8 cellular contexts compared by ENCODE assay signal in the genomic region with DNA sequence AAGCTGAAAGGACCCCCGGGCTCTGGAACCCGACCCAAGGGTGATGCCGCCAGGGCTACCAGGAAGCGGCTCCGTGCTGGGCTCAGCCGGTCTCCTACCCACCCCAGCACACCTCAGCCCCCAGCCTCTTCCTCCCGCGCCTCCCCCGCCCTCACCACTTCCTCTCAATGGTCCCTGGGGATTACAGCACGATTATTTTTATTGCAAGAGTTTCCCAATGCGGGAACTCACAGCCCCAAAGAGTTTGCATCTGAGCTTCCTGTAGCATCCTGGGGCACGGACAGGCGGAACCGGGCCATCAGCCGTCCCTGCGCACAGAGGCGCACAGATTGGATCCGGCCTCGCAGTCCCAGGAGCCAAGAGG. TPM values are rescaled to one million over a fixed set of nuclear protein-coding genes. Genes with fewer than 3 reads are reported as not detected.
DNase-seq lines count a peak whose midpoint lies in the region; TF ChIP-seq lines count a peak whose summit lies in the region.

No MANE protein-coding gene starts in this region.

- peak overlapping the region; percentile 48 to 63 (median 51) for H3K4me3 ChIP-seq in stomach

- H3K27ac ChIP-seq in stomach: peak overlapping the region in 4 of 5 donors; percentile 37 to 70 (median 52)

- WGBS in stomach, 5 donors: 3 to 7% (median 5%) methylated on average over 14 to 19 of the region's 19 CpGs

- H3K4me3 Mint-ChIP-seq in activated CD4-positive, alpha-beta T cell treated with anti-CD3 and anti-CD28 coated beads, Interleukin-2, amount 10 ng/mL, durations not matched to agents 7 days and 5 days: peak overlapping the region; percentile 79

- H3K27ac Mint-ChIP-seq in activated CD4-positive, alpha-beta T cell treated with anti-CD3 and anti-CD28 coated beads, Interleukin-2, amount 10 ng/mL, durations not matched to agents 7 days and 5 days: peak overlapping the region; percentile 87

- H3K27me3 Mint-ChIP-seq in activated CD4-positive, alpha-beta T cell treated with anti-CD3 and anti-CD28 coated beads, Interleukin-2, amount 10 ng/mL, durations not matched to agents 7 days and 5 days: no peaks in the 10 kb centered on the region

- H3K4me1 Mint-ChIP-seq in activated CD4-positive, alpha-beta T cell treated with anti-CD3 and anti-CD28 coated beads, Interleukin-2, amount 10 ng/mL, durations not matched to agents 7 days and 5 days: peaks cover 57% of the 10 kb centered on the region

- CTCF ChIA-PET in activated CD4-positive, alpha-beta T cell treated with anti-CD3 and anti-CD28 coated beads, Interleukin-2, amount 10 ng/mL, durations not matched to agents 7 days and 5 days (lab: Charles Lee): interaction anchor here (1.2 to 1.4 kb wide), 3 partner anchors 19 to 122 kb away, joined by 4 to 5 read pairs (median 4); no protein-coding TSS in a partner anchor

- H3K36me3 Mint-ChIP-seq in activated CD4-positive, alpha-beta T cell treated with anti-CD3 and anti-CD28 coated beads, Interleukin-2, amount 10 ng/mL, durations not matched to agents 7 days and 5 days (ENCODE audit: low read depth): peaks cover 8% of the 10 kb centered on the region

- no peak for TF ChIP-seq CTCF in stomach (IDR thresholded peaks at IDR 0.05)

- H3K9me3 ChIP-seq in stomach: peaks cover 0 to 5% (median 0%) of the 10 kb centered on the region in 4 donors

- in situ Hi-C loops in ACHN (cut with HindIII; ENCODE audit: low pct_ligation_motif_present, low pct_unique_long_range_greater_than_20kb, low sequenced_read_pairs): no loop called here

- no peaks in the 10 kb centered on the region for H3K36me3 ChIP-seq in stomach

- peaks cover 6 to 96% (median 58%) of the 10 kb centered on the region in 3 donors for H3K27me3 ChIP-seq in stomach

- intact Hi-C loops in stomach (cut with DNase I; ENCODE audit: low total_unique reads): loop anchor here (5.0 kb wide), 1 partner anchor 39 kb away; no protein-coding TSS in a partner anchor

- DNase-seq in activated CD4-positive, alpha-beta T cell treated with anti-CD3 and anti-CD28 coated beads, Interleukin-2, amount 10 ng/mL, durations not matched to agents 7 days and 5 days: peak; percentile 47
- no peak for DNase-seq in activated CD4-positive, alpha-beta T cell treated with anti-CD3 and anti-CD28 coated beads, Interleukin-2, amount 50 U/mL, for 4 hours
- DNase-seq in SIG-M5 treated with dmso at 0.1 percent for 504 hours (lab: John Stamatoyannopoulos, UW; ENCODE audit: unreplicated experiment) (peak; percentile 92), germinal center (ENCODE audit: low spot score) (peak; percentile 86), stomach (no peak), cerebellum (ENCODE audit: low spot score) (no peak), ACHN (no peak), NCI-H446 (lab: John Stamatoyannopoulos, UW) (no peak)

- TF ChIP-seq POLR2A in stomach (IDR thresholded peaks at IDR 0.05): no peak

- H3K4me1 ChIP-seq in stomach: peaks cover 27 to 66% (median 41%) of the 10 kb centered on the region in 4 donors

- no peaks in the 10 kb centered on the region for H3K9me3 Mint-ChIP-seq in activated CD4-positive, alpha-beta T cell treated with anti-CD3 and anti-CD28 coated beads, Interleukin-2, amount 10 ng/mL, durations not matched to agents 7 days and 5 days

- no peak for TF ChIP-seq EP300 in stomach (IDR thresholded peaks at IDR 0.05)

- POLR2A ChIA-PET in activated CD4-positive, alpha-beta T cell treated with anti-CD3 and anti-CD28 coated beads, Interleukin-2, amount 10 ng/mL, durations not matched to agents 7 days and 5 days (lab: Charles Lee): interaction anchor here (1.0 kb wide), 1 partner anchor 11 kb away, joined by 4 read pairs; a partner anchor contains a TSS

RNA-seq across cellular contexts. Expression of a gene that starts 8.7 kb away (rescaled TPM):
- 10 to 100 TPM; 32.7 to 39.8 TPM for total RNA-seq in activated CD4-positive, alpha-beta T cell treated with anti-CD3 and anti-CD28 coated beads, Interleukin-2, amount 10 ng/mL, durations not matched to agents 7 days and 5 days
- total RNA-seq in stomach (10 to 100 TPM in 3 of 5 donors, 1 to 10 TPM in 2; 5.4 to 83.4 (median 13.4) TPM), cerebellum (7.3 TPM)
- polyA plus RNA-seq in stomach: 10 to 100 TPM; 19.9 to 37.0 (median 24.4) TPM

RNA-seq across cellular contexts. Expression of a gene that starts 10.4 kb away (rescaled TPM):
- 100 to 1,000 TPM; 439 to 500 TPM for total RNA-seq in activated CD4-positive, alpha-beta T cell treated with anti-CD3 and anti-CD28 coated beads, Interleukin-2, amount 10 ng/mL, durations not matched to agents 7 days and 5 days
- 10 to 100 TPM in 3 of 5 donors, 1 to 10 TPM in 2; 3.5 to 72.2 (median 14.2) TPM for total RNA-seq in stomach
- 10 to 100 TPM in 2 of 3 donors, 1 to 10 TPM in 1; 6.7 to 25.3 (median 24.1) TPM for polyA plus RNA-seq in stomach
- total RNA-seq in cerebellum: 6.8 TPM

RNA-seq across cellular contexts. Expression of a gene that starts 57.6 kb away (rescaled TPM):
- total RNA-seq in activated CD4-positive, alpha-beta T cell treated with anti-CD3 and anti-CD28 coated beads, Interleukin-2, amount 10 ng/mL, durations not matched to agents 7 days and 5 days: 10 to 100 TPM; 70.2 to 79.9 TPM
- 100 to 1,000 TPM in 4 of 5 donors, 10 to 100 TPM in 1; 85.7 to 253 (median 164) TPM for total RNA-seq in stomach
- 10 to 100 TPM; 61.3 to 96.3 (median 75.8) TPM for polyA plus RNA-seq in stomach
- total RNA-seq in cerebellum: 93.7 TPM

Comparison
In these comparisons a context has a peak if more than half of its experiments do, and no peak if none do; other contexts are left out.
1. DNase-seq: peak in activated CD4-positive, alpha-beta T cell treated with anti-CD3 and anti-CD28 coated beads, Interleukin-2, amount 10 ng/mL, durations not matched to agents 7 days and 5 days (single experiment), SIG-M5 treated with dmso at 0.1 percent for 504 hours (single experiment) and germinal center (single experiment); none in activated CD4-positive, alpha-beta T cell treated with anti-CD3 and anti-CD28 coated beads, Interleukin-2, amount 50 U/mL, for 4 hours (0 of 2), stomach (single experiment), cerebellum (single experiment), ACHN (single experiment) and NCI-H446 (0 of 2).
2. RNA of a gene that starts 10.4 kb away (total RNA-seq): 439 to 500 TPM in activated CD4-positive, alpha-beta T cell treated with anti-CD3 and anti-CD28 coated beads, Interleukin-2, amount 10 ng/mL, durations not matched to agents 7 days and 5 days; 3.5 to 72.2 TPM in stomach and 6.8 TPM in cerebellum (single experiment); every median in the first group is over 4 times any median in the second.